Comparison of ENCODE assay signal across 1 cellular context in the genomic region with DNA sequence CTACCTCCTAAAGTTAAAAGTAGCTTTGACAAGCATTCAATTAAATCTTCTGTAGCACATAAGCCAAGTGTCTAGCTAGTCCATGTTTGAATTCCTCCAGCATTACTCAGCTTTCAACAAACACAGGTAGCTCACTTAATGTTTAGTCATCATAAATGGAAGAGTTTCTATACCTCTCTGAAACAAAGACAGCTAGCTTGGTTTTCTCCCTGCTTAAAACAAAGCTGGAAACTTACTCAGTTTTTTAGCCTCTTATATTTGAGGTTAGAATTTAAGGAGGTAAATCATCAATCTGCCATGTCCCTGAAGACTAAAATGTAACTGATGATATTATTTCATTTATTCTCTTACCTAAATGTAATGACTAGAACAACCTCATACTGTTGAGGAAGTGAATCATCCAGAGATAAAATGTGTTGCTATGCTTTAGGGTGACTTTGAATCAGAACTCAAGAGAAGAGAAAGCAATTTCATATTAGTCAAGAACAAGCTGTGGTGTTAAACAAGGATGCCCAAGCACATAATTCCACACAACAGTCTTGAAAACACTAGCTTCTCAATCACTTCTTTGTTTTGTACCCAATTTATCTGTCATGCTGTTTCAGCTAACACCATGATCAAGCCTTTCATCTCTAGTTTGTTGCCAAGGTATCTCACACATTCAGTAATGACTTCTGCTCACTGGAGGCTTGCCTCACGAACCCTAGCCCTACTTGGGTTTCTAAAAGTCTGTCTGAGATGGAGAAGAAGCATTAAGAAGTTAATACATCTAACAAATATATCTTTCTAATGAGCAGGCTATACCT.
TF ChIP-seq lines count a peak whose summit lies in the region.

No MANE protein-coding gene starts in this region.

TF ChIP-seq in GM12878, 131 proteins besides CTCF, POLR2A, EP300 and RAD21:
- no peak for TF ChIP-seq RAD51 (IDR thresholded peaks at IDR 0.05)
- TF ChIP-seq, protein P1, sequence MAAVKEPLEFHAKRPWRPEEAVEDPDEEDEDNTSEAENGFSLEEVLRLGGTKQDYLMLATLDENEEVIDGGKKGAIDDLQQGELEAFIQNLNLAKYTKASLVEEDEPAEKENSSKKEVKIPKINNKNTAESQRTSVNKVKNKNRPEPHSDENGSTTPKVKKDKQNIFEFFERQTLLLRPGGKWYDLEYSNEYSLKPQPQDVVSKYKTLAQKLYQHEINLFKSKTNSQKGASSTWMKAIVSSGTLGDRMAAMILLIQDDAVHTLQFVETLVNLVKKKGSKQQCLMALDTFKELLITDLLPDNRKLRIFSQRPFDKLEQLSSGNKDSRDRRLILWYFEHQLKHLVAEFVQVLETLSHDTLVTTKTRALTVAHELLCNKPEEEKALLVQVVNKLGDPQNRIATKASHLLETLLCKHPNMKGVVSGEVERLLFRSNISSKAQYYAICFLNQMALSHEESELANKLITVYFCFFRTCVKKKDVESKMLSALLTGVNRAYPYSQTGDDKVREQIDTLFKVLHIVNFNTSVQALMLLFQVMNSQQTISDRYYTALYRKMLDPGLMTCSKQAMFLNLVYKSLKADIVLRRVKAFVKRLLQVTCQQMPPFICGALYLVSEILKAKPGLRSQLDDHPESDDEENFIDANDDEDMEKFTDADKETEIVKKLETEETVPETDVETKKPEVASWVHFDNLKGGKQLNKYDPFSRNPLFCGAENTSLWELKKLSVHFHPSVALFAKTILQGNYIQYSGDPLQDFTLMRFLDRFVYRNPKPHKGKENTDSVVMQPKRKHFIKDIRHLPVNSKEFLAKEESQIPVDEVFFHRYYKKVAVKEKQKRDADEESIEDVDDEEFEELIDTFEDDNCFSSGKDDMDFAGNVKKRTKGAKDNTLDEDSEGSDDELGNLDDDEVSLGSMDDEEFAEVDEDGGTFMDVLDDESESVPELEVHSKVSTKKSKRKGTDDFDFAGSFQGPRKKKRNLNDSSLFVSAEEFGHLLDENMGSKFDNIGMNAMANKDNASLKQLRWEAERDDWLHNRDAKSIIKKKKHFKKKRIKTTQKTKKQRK (IDR thresholded peaks at IDR 0.05; ENCODE audit: low read depth, low read length): no peak
- TF ChIP-seq DPF2 (IDR thresholded peaks at IDR 0.05): no peak
- no peak for TF ChIP-seq NR2C2 (IDR thresholded peaks at IDR 0.05; ENCODE audit: borderline replicate concordance, control insufficient read depth, insufficient read length, low read depth)
- TF ChIP-seq CHD1 (IDR thresholded peaks at IDR 0.05; ENCODE audit: low read depth, low read length): no peak
- no peak for TF ChIP-seq STAT1 (conservative IDR thresholded peaks at IDR 0.05)
- TF ChIP-seq, protein P2, sequence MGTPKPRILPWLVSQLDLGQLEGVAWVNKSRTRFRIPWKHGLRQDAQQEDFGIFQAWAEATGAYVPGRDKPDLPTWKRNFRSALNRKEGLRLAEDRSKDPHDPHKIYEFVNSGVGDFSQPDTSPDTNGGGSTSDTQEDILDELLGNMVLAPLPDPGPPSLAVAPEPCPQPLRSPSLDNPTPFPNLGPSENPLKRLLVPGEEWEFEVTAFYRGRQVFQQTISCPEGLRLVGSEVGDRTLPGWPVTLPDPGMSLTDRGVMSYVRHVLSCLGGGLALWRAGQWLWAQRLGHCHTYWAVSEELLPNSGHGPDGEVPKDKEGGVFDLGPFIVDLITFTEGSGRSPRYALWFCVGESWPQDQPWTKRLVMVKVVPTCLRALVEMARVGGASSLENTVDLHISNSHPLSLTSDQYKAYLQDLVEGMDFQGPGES (IDR thresholded peaks at IDR 0.05): no peak
- no peak for TF ChIP-seq CEBPB (IDR thresholded peaks at IDR 0.05; ENCODE audit: borderline replicate concordance in 1 of 2, low read depth in 2 of 2, low read length in 2 of 2)
- TF ChIP-seq, protein P3, sequence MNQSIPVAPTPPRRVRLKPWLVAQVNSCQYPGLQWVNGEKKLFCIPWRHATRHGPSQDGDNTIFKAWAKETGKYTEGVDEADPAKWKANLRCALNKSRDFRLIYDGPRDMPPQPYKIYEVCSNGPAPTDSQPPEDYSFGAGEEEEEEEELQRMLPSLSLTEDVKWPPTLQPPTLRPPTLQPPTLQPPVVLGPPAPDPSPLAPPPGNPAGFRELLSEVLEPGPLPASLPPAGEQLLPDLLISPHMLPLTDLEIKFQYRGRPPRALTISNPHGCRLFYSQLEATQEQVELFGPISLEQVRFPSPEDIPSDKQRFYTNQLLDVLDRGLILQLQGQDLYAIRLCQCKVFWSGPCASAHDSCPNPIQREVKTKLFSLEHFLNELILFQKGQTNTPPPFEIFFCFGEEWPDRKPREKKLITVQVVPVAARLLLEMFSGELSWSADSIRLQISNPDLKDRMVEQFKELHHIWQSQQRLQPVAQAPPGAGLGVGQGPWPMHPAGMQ (IDR thresholded peaks at IDR 0.05; ENCODE audit: borderline replicate concordance): no peak
- TF ChIP-seq, protein P4, sequence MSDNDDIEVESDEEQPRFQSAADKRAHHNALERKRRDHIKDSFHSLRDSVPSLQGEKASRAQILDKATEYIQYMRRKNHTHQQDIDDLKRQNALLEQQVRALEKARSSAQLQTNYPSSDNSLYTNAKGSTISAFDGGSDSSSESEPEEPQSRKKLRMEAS (IDR thresholded peaks at IDR 0.05; ENCODE audit: low read depth, low read length): no peak
- no peak for TF ChIP-seq MTA2 (IDR thresholded peaks at IDR 0.05; ENCODE audit: low read depth)
- TF ChIP-seq GATAD2B (conservative IDR thresholded peaks at IDR 0.05; ENCODE audit: low read depth): no peak
TF ChIP-seq in GM12878: peak in this region for 0.
